ENCODE assay signal across 1 cellular context in the genomic region with DNA sequence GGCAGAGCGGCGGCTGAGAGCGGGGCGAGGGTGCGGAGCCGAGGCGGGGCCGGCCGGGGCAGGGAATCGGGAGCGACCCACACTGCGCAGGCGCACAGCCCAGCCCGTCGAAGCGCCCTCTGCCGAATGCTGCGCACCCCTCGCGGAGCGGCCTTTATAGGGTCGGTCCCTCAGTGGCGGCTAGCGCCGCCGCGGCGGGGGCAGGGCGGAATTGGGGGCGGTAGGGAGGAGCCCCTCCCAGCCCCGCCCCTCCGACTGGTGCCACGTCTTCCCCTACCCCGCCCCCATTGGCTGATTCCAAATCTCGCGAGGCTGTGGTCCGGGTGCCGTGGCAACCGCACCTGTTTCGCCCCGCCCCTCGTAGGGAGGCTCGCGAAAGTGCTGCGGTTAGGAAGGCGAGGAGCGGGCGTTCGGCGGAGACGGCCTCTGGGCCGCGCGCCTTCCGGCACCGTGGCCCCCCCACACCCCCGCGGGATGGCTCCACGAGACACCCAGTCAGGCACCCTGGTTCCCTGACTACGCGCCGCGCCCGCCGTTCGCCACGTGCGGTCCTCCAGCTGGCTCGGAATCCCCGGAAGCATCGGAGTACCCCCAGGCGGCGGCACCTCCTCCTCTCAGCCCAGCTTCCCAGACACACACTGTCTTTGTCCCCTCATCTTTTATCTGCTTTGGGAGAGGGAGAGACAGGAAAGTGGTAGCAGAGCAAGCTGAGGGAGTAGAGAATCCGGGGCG.
TF ChIP-seq lines count a peak whose summit lies in the region.

A gene (minus strand): TSS at position 128 of the 732 bp plus-strand sequence. CDS start 157 bp downstream, outside the sequence.

TF ChIP-seq in GM23338, 12 proteins besides CTCF, POLR2A, EP300 and RAD21 (continued from another document):
- TF ChIP-seq, protein P1, sequence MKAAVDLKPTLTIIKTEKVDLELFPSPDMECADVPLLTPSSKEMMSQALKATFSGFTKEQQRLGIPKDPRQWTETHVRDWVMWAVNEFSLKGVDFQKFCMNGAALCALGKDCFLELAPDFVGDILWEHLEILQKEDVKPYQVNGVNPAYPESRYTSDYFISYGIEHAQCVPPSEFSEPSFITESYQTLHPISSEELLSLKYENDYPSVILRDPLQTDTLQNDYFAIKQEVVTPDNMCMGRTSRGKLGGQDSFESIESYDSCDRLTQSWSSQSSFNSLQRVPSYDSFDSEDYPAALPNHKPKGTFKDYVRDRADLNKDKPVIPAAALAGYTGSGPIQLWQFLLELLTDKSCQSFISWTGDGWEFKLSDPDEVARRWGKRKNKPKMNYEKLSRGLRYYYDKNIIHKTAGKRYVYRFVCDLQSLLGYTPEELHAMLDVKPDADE (IDR thresholded peaks at IDR 0.05) = no peak
- TF ChIP-seq, protein P2, sequence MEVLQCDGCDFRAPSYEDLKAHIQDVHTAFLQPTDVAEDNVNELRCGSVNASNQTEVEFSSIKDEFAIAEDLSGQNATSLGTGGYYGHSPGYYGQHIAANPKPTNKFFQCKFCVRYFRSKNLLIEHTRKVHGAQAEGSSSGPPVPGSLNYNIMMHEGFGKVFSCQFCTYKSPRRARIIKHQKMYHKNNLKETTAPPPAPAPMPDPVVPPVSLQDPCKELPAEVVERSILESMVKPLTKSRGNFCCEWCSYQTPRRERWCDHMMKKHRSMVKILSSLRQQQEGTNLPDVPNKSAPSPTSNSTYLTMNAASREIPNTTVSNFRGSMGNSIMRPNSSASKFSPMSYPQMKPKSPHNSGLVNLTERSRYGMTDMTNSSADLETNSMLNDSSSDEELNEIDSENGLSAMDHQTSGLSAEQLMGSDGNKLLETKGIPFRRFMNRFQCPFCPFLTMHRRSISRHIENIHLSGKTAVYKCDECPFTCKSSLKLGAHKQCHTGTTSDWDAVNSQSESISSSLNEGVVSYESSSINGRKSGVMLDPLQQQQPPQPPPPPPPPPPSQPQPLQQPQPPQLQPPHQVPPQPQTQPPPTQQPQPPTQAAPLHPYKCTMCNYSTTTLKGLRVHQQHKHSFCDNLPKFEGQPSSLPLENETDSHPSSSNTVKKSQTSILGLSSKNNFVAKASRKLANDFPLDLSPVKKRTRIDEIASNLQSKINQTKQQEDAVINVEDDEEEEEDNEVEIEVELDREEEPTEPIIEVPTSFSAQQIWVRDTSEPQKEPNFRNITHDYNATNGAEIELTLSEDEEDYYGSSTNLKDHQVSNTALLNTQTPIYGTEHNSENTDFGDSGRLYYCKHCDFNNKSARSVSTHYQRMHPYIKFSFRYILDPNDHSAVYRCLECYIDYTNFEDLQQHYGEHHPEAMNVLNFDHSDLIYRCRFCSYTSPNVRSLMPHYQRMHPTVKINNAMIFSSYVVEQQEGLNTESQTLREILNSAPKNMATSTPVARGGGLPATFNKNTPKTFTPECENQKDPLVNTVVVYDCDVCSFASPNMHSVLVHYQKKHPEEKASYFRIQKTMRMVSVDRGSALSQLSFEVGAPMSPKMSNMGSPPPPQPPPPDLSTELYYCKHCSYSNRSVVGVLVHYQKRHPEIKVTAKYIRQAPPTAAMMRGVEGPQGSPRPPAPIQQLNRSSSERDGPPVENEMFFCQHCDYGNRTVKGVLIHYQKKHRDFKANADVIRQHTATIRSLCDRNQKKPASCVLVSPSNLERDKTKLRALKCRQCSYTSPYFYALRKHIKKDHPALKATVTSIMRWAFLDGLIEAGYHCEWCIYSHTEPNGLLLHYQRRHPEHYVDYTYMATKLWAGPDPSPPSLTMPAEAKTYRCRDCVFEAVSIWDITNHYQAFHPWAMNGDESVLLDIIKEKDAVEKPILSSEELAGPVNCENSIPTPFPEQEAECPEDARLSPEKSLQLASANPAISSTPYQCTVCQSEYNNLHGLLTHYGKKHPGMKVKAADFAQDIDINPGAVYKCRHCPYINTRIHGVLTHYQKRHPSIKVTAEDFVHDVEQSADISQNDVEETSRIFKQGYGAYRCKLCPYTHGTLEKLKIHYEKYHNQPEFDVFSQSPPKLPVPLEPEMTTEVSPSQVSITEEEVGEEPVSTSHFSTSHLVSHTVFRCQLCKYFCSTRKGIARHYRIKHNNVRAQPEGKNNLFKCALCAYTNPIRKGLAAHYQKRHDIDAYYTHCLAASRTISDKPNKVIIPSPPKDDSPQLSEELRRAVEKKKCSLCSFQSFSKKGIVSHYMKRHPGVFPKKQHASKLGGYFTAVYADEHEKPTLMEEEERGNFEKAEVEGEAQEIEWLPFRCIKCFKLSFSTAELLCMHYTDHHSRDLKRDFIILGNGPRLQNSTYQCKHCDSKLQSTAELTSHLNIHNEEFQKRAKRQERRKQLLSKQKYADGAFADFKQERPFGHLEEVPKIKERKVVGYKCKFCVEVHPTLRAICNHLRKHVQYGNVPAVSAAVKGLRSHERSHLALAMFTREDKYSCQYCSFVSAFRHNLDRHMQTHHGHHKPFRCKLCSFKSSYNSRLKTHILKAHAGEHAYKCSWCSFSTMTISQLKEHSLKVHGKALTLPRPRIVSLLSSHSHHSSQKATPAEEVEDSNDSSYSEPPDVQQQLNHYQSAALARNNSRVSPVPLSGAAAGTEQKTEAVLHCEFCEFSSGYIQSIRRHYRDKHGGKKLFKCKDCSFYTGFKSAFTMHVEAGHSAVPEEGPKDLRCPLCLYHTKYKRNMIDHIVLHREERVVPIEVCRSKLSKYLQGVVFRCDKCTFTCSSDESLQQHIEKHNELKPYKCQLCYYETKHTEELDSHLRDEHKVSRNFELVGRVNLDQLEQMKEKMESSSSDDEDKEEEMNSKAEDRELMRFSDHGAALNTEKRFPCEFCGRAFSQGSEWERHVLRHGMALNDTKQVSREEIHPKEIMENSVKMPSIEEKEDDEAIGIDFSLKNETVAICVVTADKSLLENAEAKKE (CRISPR knock-in tag; IDR thresholded peaks at IDR 0.05) = no peak
- TF ChIP-seq ZNF114 (CRISPR knock-in tag; IDR thresholded peaks at IDR 0.05) = peak; percentile 98; the same call in 1 of the 2 replicates
